Comparison of ENCODE assay signal across 27 cellular contexts in genomic region chr6:55917756-55918415, GRCh38. TPM values are rescaled to one million over a fixed set of nuclear protein-coding genes. Genes with fewer than 3 reads are reported as not detected.
A peak's percentile ranks its signal among the peaks of the same experiment; 100 is the strongest.
DNase-seq lines count a peak whose midpoint lies in the region; ATAC-seq, FAIRE-seq and TF ChIP-seq lines count a peak whose summit lies in the region.
"Had no signal": no experiment of that assay in that cellular context is flagged by ENCODE, and none has a peak within 500 bp of the region (broad histone marks: within the 10 kb centered on the region; RNA-seq: fewer than 3 reads in every experiment).

No MANE protein-coding gene starts in this region.

- no peaks in the 10 kb centered on the region for H3K36me3 ChIP-seq in left ventricle myocardium inferior
- no peaks in the 10 kb centered on the region for H3K36me3 ChIP-seq in kidney (ENCODE audit: control insufficient read depth in 1 of 2, insufficient read depth in 2 of 2, low read length in 2 of 2)
- no peaks in the 10 kb centered on the region for H3K36me3 ChIP-seq in upper lobe of right lung
- no peaks in the 10 kb centered on the region for H3K36me3 ChIP-seq in body of pancreas (replicated peaks in 1 of 2; ENCODE audit: insufficient read depth in 1 of 2, low read depth in 2 of 2)
- H3K36me3 ChIP-seq: esophagus squamous epithelium, right atrium auricular region, thoracic aorta had no signal

- H3K4me1 ChIP-seq in left ventricle myocardium inferior (no peaks in the 10 kb centered on the region), kidney (ENCODE audit: control insufficient read depth in 1 of 2, insufficient read depth in 1 of 2, low read depth in 1 of 2, low read length in 2 of 2) (no peaks in the 10 kb centered on the region), upper lobe of right lung (no peaks in the 10 kb centered on the region), body of pancreas (no peaks in the 10 kb centered on the region)
- H3K4me1 ChIP-seq: esophagus squamous epithelium, right atrium auricular region had no signal

- H3K9me3 ChIP-seq in left ventricle myocardium inferior (replicated peaks) (no peaks in the 10 kb centered on the region), kidney (ENCODE audit: control insufficient read depth in 1 of 2, low read length in 2 of 2) (no peaks in the 10 kb centered on the region), upper lobe of right lung (no peaks in the 10 kb centered on the region), body of pancreas (no peaks in the 10 kb centered on the region)
- H3K9me3 ChIP-seq: esophagus squamous epithelium, right atrium auricular region, thoracic aorta had no signal

- H3K27me3 ChIP-seq in left ventricle myocardium inferior (ENCODE audit: low read depth) (no peaks in the 10 kb centered on the region), upper lobe of right lung (no peaks in the 10 kb centered on the region), body of pancreas (peaks cover 0 to 6% of the 10 kb centered on the region in 2 donors)
- H3K27me3 ChIP-seq: esophagus squamous epithelium, right atrium auricular region had no signal

- H3K27ac ChIP-seq in left ventricle myocardium inferior (replicated peaks) (peak overlapping the region; percentile 41), kidney (ENCODE audit: low read depth in 2 of 2, low read length in 2 of 2) (no peak overlapping the region), upper lobe of right lung (peak overlapping the region; percentile 52), body of pancreas (no peak overlapping the region)
- H3K27ac ChIP-seq: C4-2B, right atrium auricular region, thoracic aorta had no signal

- H3K4me3 ChIP-seq in left ventricle myocardium inferior (peak overlapping the region; percentile 9), kidney (ENCODE audit: low read length in 2 of 2) (no peak overlapping the region), upper lobe of right lung (no peak overlapping the region), body of pancreas (no peak overlapping the region)
- H3K4me3 ChIP-seq: esophagus squamous epithelium, right atrium auricular region, thoracic aorta had no signal

- no peak for DNase-seq in left ventricle myocardium inferior
- DNase-seq in Right ventricle myocardium inferior (ENCODE audit: missing footprints): no peak
- no peak for DNase-seq in kidney
- no peak for DNase-seq in upper lobe of right lung
- no peak for DNase-seq in stimulated activated CD4-positive, alpha-beta T cell treated with anti-CD3 and anti-CD28 coated beads, Interleukin-2, amount 100 ng/mL, for 24 hours
- no peak for DNase-seq in NCI-H1417 (lab: John Stamatoyannopoulos, UW)
- no peak for DNase-seq in body of pancreas
- DNase-seq: ACHN; activated naive CD4-positive, alpha-beta T cell treated with anti-CD3 and anti-CD28 coated beads for 36 hours; activated T-cell treated with anti-CD3 and anti-CD28 coated beads, Interleukin-2, amount 50 U/mL, for 48 hours; anterior cingulate cortex; effector CD8-positive, alpha-beta T cell; esophagus squamous epithelium; GF-D8; GOT3; NCI-H1092 treated with DMSO at 0.1 percent for 48 hours; NCI-H2029 treated with DMSO at 0.1 percent for 48 hours; occipital lobe; RPMI8226 had no signal

- H3K9ac ChIP-seq in kidney (ENCODE audit: low read length in 2 of 2): no peak overlapping the region

- no peak for TF ChIP-seq CTCF in left ventricle myocardium inferior (IDR thresholded peaks at IDR 0.05; ENCODE audit: borderline replicate concordance)
- TF ChIP-seq CTCF in kidney (IDR thresholded peaks at IDR 0.05; ENCODE audit: borderline replicate concordance, extremely low read depth, insufficient read depth): no peak
- TF ChIP-seq CTCF in upper lobe of right lung (IDR thresholded peaks at IDR 0.05): no peak
- TF ChIP-seq CTCF in body of pancreas (IDR thresholded peaks at IDR 0.05): no peak

- ATAC-seq in Right ventricle myocardium inferior: no peak
- ATAC-seq in upper lobe of right lung: no peak
- no peak for ATAC-seq in body of pancreas
- ATAC-seq: activated CD4-positive, CD25-positive, alpha-beta regulatory T cell treated with anti-CD3 and anti-CD28 coated beads, Interleukin-2, amount 50 U/mL, for 24 hours had no signal

- intact Hi-C loops in left ventricle myocardium inferior (cut with micrococcal nuclease): no loop called here
- intact Hi-C loops in Right ventricle myocardium inferior (cut with DNase I): no loop called here
- intact Hi-C loops in kidney (cut with DNase I): no loop called here
- intact Hi-C loops in upper lobe of right lung (cut with DNase I): no loop called here
- intact Hi-C loops in body of pancreas (cut with DNase I): no loop called here

- 50 to 55% methylated on average over 3 of the region's 3 CpGs for WGBS in body of pancreas, 2 donors

- peak; percentile 98 for FAIRE-seq in endometrium (lab: Jason Lieb, UNC)
- FAIRE-seq in kidney (lab: Jason Lieb, UNC): peak; percentile 11
- FAIRE-seq: GM12891, keratinocyte had no signal

- TF ChIP-seq POLR2A in body of pancreas (IDR thresholded peaks at IDR 0.05): no peak

RNA-seq across cellular contexts. Expression of gene BMP5, which starts 42.5 kb away (rescaled TPM):
- 0.93 TPM for total RNA-seq in left ventricle myocardium inferior
- total RNA-seq in Right ventricle myocardium inferior: 2.3 TPM
- 0.76 TPM for total RNA-seq in kidney
- polyA plus RNA-seq in kidney (ENCODE audit: insufficient read depth, low read depth, low replicate concordance): 0.86 TPM
- 14.4 TPM for total RNA-seq in upper lobe of right lung
- 1 to 10 TPM in 1 of 2 donors, under 1 TPM in 1; 0.99 to 1.6 TPM for total RNA-seq in body of pancreas
- total RNA-seq: activated naive CD4-positive, alpha-beta T cell treated with anti-CD3 and anti-CD28 coated beads for 36 hours; lung microvascular endothelial cell; thoracic aorta had no signal
- polyA plus RNA-seq: keratinocyte had no signal

Comparison
In these comparisons a context has a peak if more than half of its experiments do, and no peak if none do; other contexts are left out.
1. H3K27ac ChIP-seq: peak in left ventricle myocardium inferior (single experiment) and upper lobe of right lung (single experiment); none in kidney (0 of 2) and body of pancreas (0 of 4).